In the genomic region with DNA sequence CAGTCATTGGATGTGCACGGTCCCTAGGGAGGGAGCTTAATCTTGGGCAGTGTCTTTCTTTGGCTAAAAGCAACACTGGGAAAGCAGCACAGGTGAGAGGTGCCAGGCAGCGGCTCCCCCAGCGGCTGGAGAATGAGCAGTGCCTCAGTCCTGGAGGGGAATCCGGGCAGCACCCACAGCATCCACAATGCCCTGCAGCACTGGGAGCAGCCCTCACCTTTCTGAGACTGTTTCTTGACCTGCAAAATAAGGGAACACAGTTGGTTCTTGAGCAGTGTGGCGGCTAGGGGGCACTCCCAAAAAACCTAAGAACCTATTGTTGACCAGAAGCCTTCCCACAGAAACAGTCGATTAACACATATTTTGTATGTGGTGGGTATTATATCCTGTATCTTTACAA, we compare ENCODE assay signal across 13 cellular contexts.
DNase-seq lines count a peak whose midpoint lies in the region; ATAC-seq and TF ChIP-seq lines count a peak whose summit lies in the region.
"Had no signal": no experiment of that assay in that cellular context is flagged by ENCODE, and none has a peak within 500 bp of the region (broad histone marks: within the 10 kb centered on the region; RNA-seq: fewer than 3 reads in every experiment).

No MANE protein-coding gene starts in this region.

- in situ Hi-C loops in Panc1 (cut with HindIII; ENCODE audit: low pct_unique_long_range_greater_than_20kb, low sequenced_read_pairs): no loop called here

- intact Hi-C loops in Right ventricle myocardium inferior (cut with DNase I): no loop called here
- intact Hi-C loops in Panc1 (cut with micrococcal nuclease; ENCODE audit: unreplicated experiment): no loop called here

- CTCF ChIA-PET in Panc1 (lab: Charles Lee): interaction anchor here (0.9 kb wide), 1 partner anchor 11 kb away, joined by 10 read pairs; no protein-coding TSS in a partner anchor

- BruUV-seq in Panc1 (replicated peaks; lab: Mats Ljungman, UMichigan): no TSS peak

- H3K9me3 ChIP-seq in right atrium auricular region: no peaks in the 10 kb centered on the region
- H3K9me3 ChIP-seq in Panc1 (ENCODE audit: control insufficient read depth, insufficient read depth, low read depth, low read length): no peaks in the 10 kb centered on the region
- H3K9me3 ChIP-seq in SJCRH30 (replicated peaks): no peaks in the 10 kb centered on the region
- H3K9me3 ChIP-seq: BLaER1 treated with 17β-estradiol and CSF1 and Interleukin-3, amounts not matched to agents 10 nM and 100 nM had no signal

- H3K4me3 ChIP-seq in right atrium auricular region (no peak overlapping the region), Panc1 (ENCODE audit: low read depth in 2 of 2, low read length in 2 of 2) (no peak overlapping the region), SJCRH30 (no peak overlapping the region)
- H3K4me3 ChIP-seq: BLaER1 treated with 17β-estradiol and CSF1 and Interleukin-3, amounts not matched to agents 10 nM and 100 nM had no signal

- POLR2A ChIA-PET in Panc1 (lab: Charles Lee): interaction anchor here (0.8 kb wide), 1 partner anchor 23 kb away, joined by 5 read pairs; no protein-coding TSS in a partner anchor

- H3K27me3 ChIP-seq in right atrium auricular region: no peaks in the 10 kb centered on the region
- H3K27me3 ChIP-seq in Panc1 (ENCODE audit: control insufficient read depth, insufficient read depth, low read length): peaks cover 15% of the 10 kb centered on the region
- H3K27me3 ChIP-seq in SJCRH30: no peaks in the 10 kb centered on the region
- H3K27me3 ChIP-seq: BLaER1 treated with 17β-estradiol and CSF1 and Interleukin-3, amounts not matched to agents 10 nM and 100 nM had no signal

- TF ChIP-seq CTCF in right atrium auricular region (IDR thresholded peaks at IDR 0.05): no peak
- TF ChIP-seq CTCF in Panc1 (IDR thresholded peaks at IDR 0.05): peak; percentile 22; the same call in 1 of the 2 replicates

- H3K4me1 ChIP-seq in right atrium auricular region (no peaks in the 10 kb centered on the region), Panc1 (ENCODE audit: control insufficient read depth, insufficient read depth, low read length) (no peaks in the 10 kb centered on the region), SJCRH30 (peaks cover 10% of the 10 kb centered on the region; the same call in 1 of the 2 replicates)

- no peaks in the 10 kb centered on the region for H3K36me3 ChIP-seq in right atrium auricular region
- H3K36me3 ChIP-seq in Panc1 (ENCODE audit: control insufficient read depth, insufficient read depth, low read length): no peaks in the 10 kb centered on the region
- no peaks in the 10 kb centered on the region for H3K36me3 ChIP-seq in SJCRH30
- H3K36me3 ChIP-seq: BLaER1 treated with 17β-estradiol and CSF1 and Interleukin-3, amounts not matched to agents 10 nM and 100 nM had no signal

- H3K27ac ChIP-seq in right atrium auricular region (no peak overlapping the region), Panc1 (ENCODE audit: low read length) (no peak overlapping the region), SJCRH30 (no peak overlapping the region)
- H3K27ac ChIP-seq: BLaER1 treated with 17β-estradiol and CSF1 and Interleukin-3, amounts not matched to agents 10 nM and 100 nM had no signal

- DNase-seq in Right ventricle myocardium inferior (ENCODE audit: missing footprints) (peak; percentile 60), right atrium auricular region (ENCODE audit: low spot score) (no peak), Panc1 (ENCODE audit: low read depth, low spot score) (no peak), mesenteric fat pad (ENCODE audit: low spot score) (peak; percentile 68), midbrain (lab: John Stamatoyannopoulos, UW) (no peak), SJCRH30 (no peak)
- DNase-seq: 8988T; ACHN; Calu3; CD4-positive, alpha-beta T cell; DMS 273 treated with DMSO at 0.1 percent for 48 hours had no signal

- ATAC-seq in Right ventricle myocardium inferior (no peak), Panc1 (peak; percentile 44; the same call in 1 of the 2 replicates), HG03520 (IDR thresholded peaks at IDR 0.05; ENCODE audit: unreplicated experiment) (no peak)

Comparison
In these comparisons a context has a peak if more than half of its experiments do, and no peak if none do; other contexts are left out.
1. DNase-seq: peak in Right ventricle myocardium inferior (single experiment) and mesenteric fat pad (single experiment); none in right atrium auricular region (single experiment), Panc1 (single experiment), midbrain (single experiment) and SJCRH30 (0 of 2).